Comparison of ENCODE assay signal across 6 cellular contexts in genomic region chr13:98264877-98265276, GRCh38.
"Had no signal": no experiment of that assay in that cellular context is flagged by ENCODE, and none has a peak within 500 bp of the region (broad histone marks: within the 10 kb centered on the region; RNA-seq: fewer than 3 reads in every experiment).

No MANE protein-coding gene starts in this region.

- H2AFZ ChIP-seq: GM23338 had no signal

- H3K9me3 Mint-ChIP-seq: GM23338, H9 had no signal

- H3K27ac ChIP-seq: HL-60 had no signal

- ATAC-seq: GM23338, K562 had no signal

- H3K4me3 ChIP-seq: GM23338, K562 had no signal

- H3K27ac Mint-ChIP-seq: GM23338, H9 had no signal

- DNase-seq: H9, HCEC 1CT, IMR-90 had no signal

- H3K4me2 ChIP-seq: GM23338 had no signal

- H3K4me3 Mint-ChIP-seq: GM23338, H9 had no signal
